7 cellular contexts compared by ENCODE assay signal in genomic region chr3:96844204-96844514, GRCh38. TPM values are rescaled to one million over a fixed set of nuclear protein-coding genes. Genes with fewer than 3 reads are reported as not detected.
"Had no signal": no experiment of that assay in that cellular context is flagged by ENCODE, and none has a peak within 500 bp of the region (broad histone marks: within the 10 kb centered on the region; RNA-seq: fewer than 3 reads in every experiment).

No MANE protein-coding gene starts in this region.

- H3K27ac ChIP-seq: HL-60 had no signal

- H3K4me2 ChIP-seq: GM23338 had no signal

- H3K4me3 ChIP-seq: GM23338 had no signal

- H2AFZ ChIP-seq: GM23338 had no signal

- DNase-seq: H9, HFFc6 had no signal

- ATAC-seq: GM23338, HCT116, HepG2 had no signal

RNA-seq across cellular contexts. Expression of gene EPHA6, which starts 29.8 kb away (rescaled TPM):
- total RNA-seq: HepG2, HFFc6 had no signal
- polyA plus RNA-seq: HepG2, IgD-negative memory B cell had no signal
